17 cellular contexts compared by ENCODE assay signal in the genomic region with DNA sequence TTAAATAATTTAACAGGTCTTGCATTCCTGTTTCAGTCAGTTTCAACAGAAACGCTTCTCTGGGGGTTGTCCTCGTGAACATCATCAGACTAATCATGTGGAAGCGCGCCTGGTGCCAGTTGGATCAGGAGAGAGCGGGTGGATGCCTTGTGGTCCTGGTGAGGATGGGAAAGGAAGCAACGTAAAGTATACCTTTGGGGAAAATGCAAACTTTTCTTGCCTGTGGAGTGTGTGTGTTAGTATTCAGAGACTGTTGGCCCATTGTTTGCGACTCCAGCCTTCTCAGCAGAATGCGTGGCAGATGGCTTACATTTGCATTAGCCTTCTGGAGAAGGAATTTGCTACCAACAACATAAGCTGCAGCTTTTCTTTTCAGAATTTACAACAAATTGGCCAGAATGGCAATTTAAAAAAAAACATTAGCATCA.
DNase-seq lines count a peak whose midpoint lies in the region; ATAC-seq and TF ChIP-seq lines count a peak whose summit lies in the region.
"Had no signal": no experiment of that assay in that cellular context is flagged by ENCODE, and none has a peak within 500 bp of the region (broad histone marks: within the 10 kb centered on the region; RNA-seq: fewer than 3 reads in every experiment).

No MANE protein-coding gene starts in this region.

- H2AFZ ChIP-seq in H9 (ENCODE audit: low read length), result no peak overlapping the region

- H3K4me1 ChIP-seq in H9 (ENCODE audit: insufficient read depth, low read length), result peaks cover 16% of the 10 kb centered on the region; the same call in 1 of the 2 replicates
- H3K4me1 ChIP-seq in left lung, result no peaks in the 10 kb centered on the region
- no peaks in the 10 kb centered on the region for H3K4me1 ChIP-seq in transverse colon
- H3K4me1 ChIP-seq: ascending aorta, BLaER1, upper lobe of right lung had no signal

- no peak overlapping the region for H2BK120ac ChIP-seq in H9 (ENCODE audit: low read depth, low read length, poor library complexity, severe bottlenecking)

- H4K8ac ChIP-seq in H9 (replicated peaks; ENCODE audit: insufficient read length, low read depth, low read length), result no peak overlapping the region

- H3K56ac ChIP-seq in H9 (ENCODE audit: insufficient read length, low read depth, low read length), result no peak overlapping the region

- no peak overlapping the region for H2BK20ac ChIP-seq in H9 (ENCODE audit: low read depth, low read length, poor library complexity, severe bottlenecking)

- TF ChIP-seq EP300 in transverse colon (IDR thresholded peaks at IDR 0.05; ENCODE audit: low read depth), result no peak

- no peaks in the 10 kb centered on the region for H3K23me2 ChIP-seq in H9 (ENCODE audit: insufficient read length, low read depth, low read length, poor library complexity, severe bottlenecking)

- H4K91ac ChIP-seq in H9 (ENCODE audit: insufficient read length, low read depth, low read length), result no peak overlapping the region

- no peaks in the 10 kb centered on the region for H4K20me1 ChIP-seq in H9 (ENCODE audit: control insufficient read depth, insufficient read depth, insufficient read length)
- H4K20me1 ChIP-seq: BLaER1 had no signal

- H3K9ac ChIP-seq in H9 (ENCODE audit: extremely low read depth, insufficient read length, low read length), result no peak overlapping the region
- H3K9ac ChIP-seq: BLaER1 had no signal

- peaks cover 45 to 49% of the 10 kb centered on the region in 2 experiments for H3K4me1 Mint-ChIP-seq in H9
- H3K4me1 Mint-ChIP-seq in progenitor cell of endocrine pancreas (ENCODE audit: low read depth), result peaks cover 51% of the 10 kb centered on the region
- H3K4me1 Mint-ChIP-seq: IgD-negative memory B cell had no signal

- TF ChIP-seq CTCF in H9 (conservative IDR thresholded peaks at IDR 0.05) (no peak), progenitor cell of endocrine pancreas (IDR thresholded peaks at IDR 0.05; ENCODE audit: unreplicated experiment) (no peak), left lung (IDR thresholded peaks at IDR 0.05) (no peak), transverse colon (IDR thresholded peaks at IDR 0.05) (no peak)

- H3K79me1 ChIP-seq in H9 (ENCODE audit: insufficient read depth, low read depth, low read length, poor library complexity, severe bottlenecking), result no peaks in the 10 kb centered on the region

- H2AK5ac ChIP-seq in H9 (ENCODE audit: insufficient read length, low read length), result no peak overlapping the region

- DNase-seq in H9 (peak; percentile 71), SK-MEL-5 (ENCODE audit: low read depth, low spot score) (peak; percentile 99), iPS DF 19.7 (ENCODE audit: low read depth, low spot score) (peak; percentile 72), progenitor cell of endocrine pancreas (ENCODE audit: low spot score, unreplicated experiment) (no peak), left lung (no peak), transverse colon (no peak)
- DNase-seq: dermis blood vessel endothelial cell, NCI-H748 treated with DMSO at 0.1 percent for 48 hours, T-helper 2 cell, upper lobe of right lung had no signal

- no peak overlapping the region for H4K5ac ChIP-seq in H9 (ENCODE audit: insufficient read length, low read depth, low read length)

- H3K9me3 ChIP-seq in H9 (ENCODE audit: control insufficient read depth, low read depth, low read length), result peaks cover 13% of the 10 kb centered on the region
- peaks cover 0 to 10% of the 10 kb centered on the region in 2 donors for H3K9me3 ChIP-seq in left lung
- no peaks in the 10 kb centered on the region for H3K9me3 ChIP-seq in transverse colon
- H3K9me3 ChIP-seq: ascending aorta, BLaER1, upper lobe of right lung had no signal

- no peak overlapping the region for H2BK15ac ChIP-seq in H9 (ENCODE audit: low read depth, low read length)

- peak overlapping the region; percentile 51 for H3K18ac ChIP-seq in H9 (ENCODE audit: insufficient read length, low read depth, low read length)

- H2BK12ac ChIP-seq in H9 (ENCODE audit: insufficient read length, low read depth, low read length), result no peak overlapping the region

- H3K27me3 Mint-ChIP-seq in H9 (ENCODE audit: low read depth), result peaks cover 4% of the 10 kb centered on the region; the same call in 1 of the 2 replicates
- no peaks in the 10 kb centered on the region for H3K27me3 Mint-ChIP-seq in progenitor cell of endocrine pancreas

- peak overlapping the region; percentile 21 for H3K4me2 ChIP-seq in H9 (ENCODE audit: insufficient read depth, insufficient read length, low read length)
- H3K4me2 ChIP-seq: BLaER1 had no signal

- WGBS in H9 (ENCODE audit: extremely low coverage, insufficient read length, low lambda C conversion rate), result no CpG with 5 or more reads among the region's 8 CpGs
- WGBS in transverse colon (ENCODE audit: low coverage in 1 of 2), 2 donors, result 42 to 74% methylated on average over 6 to 8 of the region's 8 CpGs

- in situ Hi-C loops in SK-MEL-5 (cut with HindIII; ENCODE audit: low pct_unique_long_range_greater_than_20kb, low sequenced_read_pairs), result no loop called here
- in situ Hi-C loops in transverse colon (cut with MboI; ENCODE audit: low pct_ligation_motif_present in 1 of 4, low pct_unique_long_range_greater_than_20kb in 1 of 4, low sequenced_read_pairs in 3 of 4), result no loop called here

- peak overlapping the region in 1 of 2 experiments; percentile 10; a peak in 2 of 5 replicates for H3K4me3 Mint-ChIP-seq in H9
- H3K4me3 Mint-ChIP-seq in progenitor cell of endocrine pancreas (ENCODE audit: low read depth), result peak overlapping the region; percentile 5
- H3K4me3 Mint-ChIP-seq: activated T-helper 1 cell treated with anti-CD3 and anti-CD28 coated beads, Interleukin-12 subunit alpha, Interleukin-12 subunit beta, Interleukin-2, Interleukin-4 antibody, amounts not matched to agents 30 ng/mL and 10 ng/mL and 1 ng/mL, durations not matched to agents 14 hours and 24 hours and 36 hours; IgD-negative memory B cell had no signal

- peaks cover 20 to 22% of the 10 kb centered on the region in 2 experiments for H3K9me3 Mint-ChIP-seq in H9
- H3K9me3 Mint-ChIP-seq in progenitor cell of endocrine pancreas (ENCODE audit: low read depth), result peaks cover 15% of the 10 kb centered on the region
- H3K9me3 Mint-ChIP-seq: activated T-helper 1 cell treated with anti-CD3 and anti-CD28 coated beads, Interleukin-12 subunit alpha, Interleukin-12 subunit beta, Interleukin-2, Interleukin-4 antibody, amounts not matched to agents 30 ng/mL and 10 ng/mL and 1 ng/mL, durations not matched to agents 14 hours and 24 hours and 36 hours had no signal

- H3K27ac ChIP-seq in H9 (ENCODE audit: insufficient read length, low read depth, low read length) (peak overlapping the region; percentile 98), left lung (no peak overlapping the region), transverse colon (no peak overlapping the region)
- H3K27ac ChIP-seq: ascending aorta, BLaER1, RWPE1, upper lobe of right lung had no signal

- no peak overlapping the region for H3K4ac ChIP-seq in H9 (ENCODE audit: low read depth, low read length)

- intact Hi-C loops in left lung (cut with DNase I) (no loop called here), transverse colon (cut with DNase I; ENCODE audit: low total_unique reads) (no loop called here)

- no peak overlapping the region for H3K23ac ChIP-seq in H9 (ENCODE audit: insufficient read length, low read depth, low read length)

- H3T11ph ChIP-seq in H9 (ENCODE audit: low read length), result no peak overlapping the region

- no peak overlapping the region for H2BK5ac ChIP-seq in H9 (ENCODE audit: insufficient read length, low read length)

- H3K36me3 ChIP-seq in left lung, result no peaks in the 10 kb centered on the region
- H3K36me3 ChIP-seq in transverse colon, result no peaks in the 10 kb centered on the region
- H3K36me3 ChIP-seq: ascending aorta, BLaER1, upper lobe of right lung had no signal

- peak overlapping the region; percentile 84 to 99 (median 98) for H3K27ac Mint-ChIP-seq in H9
- peak overlapping the region; percentile 43 for H3K27ac Mint-ChIP-seq in progenitor cell of endocrine pancreas
- H3K27ac Mint-ChIP-seq: activated T-helper 1 cell treated with anti-CD3 and anti-CD28 coated beads, Interleukin-12 subunit alpha, Interleukin-12 subunit beta, Interleukin-2, Interleukin-4 antibody, amounts not matched to agents 30 ng/mL and 10 ng/mL and 1 ng/mL, durations not matched to agents 14 hours and 24 hours and 36 hours; IgD-negative memory B cell had no signal

- ATAC-seq in HG03439 (IDR thresholded peaks at IDR 0.05; ENCODE audit: unreplicated experiment) (no peak), HG03469 (IDR thresholded peaks at IDR 0.05; ENCODE audit: unreplicated experiment) (no peak), left lung (no peak)
- ATAC-seq: upper lobe of right lung had no signal

- H3K79me2 ChIP-seq in H9 (ENCODE audit: insufficient read depth, low read length), result no peaks in the 10 kb centered on the region

- H3K4me3 ChIP-seq in left lung (no peak overlapping the region), transverse colon (no peak overlapping the region)
- H3K4me3 ChIP-seq: ascending aorta, BLaER1, upper lobe of right lung had no signal

- H3K36me3 Mint-ChIP-seq in H9 (ENCODE audit: insufficient read depth in 1 of 3, low read depth in 3 of 3), result peaks cover 15 to 27% (median 20%) of the 10 kb centered on the region in 3 experiments
- peaks cover 2% of the 10 kb centered on the region for H3K36me3 Mint-ChIP-seq in progenitor cell of endocrine pancreas (ENCODE audit: insufficient read depth)
- H3K36me3 Mint-ChIP-seq: IgD-negative memory B cell had no signal

- H3K27me3 ChIP-seq in H9 (ENCODE audit: insufficient read depth, low read length) (no peaks in the 10 kb centered on the region), left lung (no peaks in the 10 kb centered on the region), transverse colon (no peaks in the 10 kb centered on the region)
- H3K27me3 ChIP-seq: ascending aorta, BLaER1, upper lobe of right lung had no signal

- TF ChIP-seq POLR2A in transverse colon (IDR thresholded peaks at IDR 0.05), result no peak

- no peak overlapping the region for H3K14ac ChIP-seq in H9 (ENCODE audit: insufficient read depth, low read length)

Comparison
In these comparisons a context has a peak if more than half of its experiments do, and no peak if none do; other contexts are left out.
1. DNase-seq: peak in H9 (single experiment), SK-MEL-5 (single experiment) and iPS DF 19.7 (single experiment); none in progenitor cell of endocrine pancreas (single experiment), left lung (0 of 2) and transverse colon (single experiment).